ENCODE assay signal across 27 cellular contexts in the genomic region with DNA sequence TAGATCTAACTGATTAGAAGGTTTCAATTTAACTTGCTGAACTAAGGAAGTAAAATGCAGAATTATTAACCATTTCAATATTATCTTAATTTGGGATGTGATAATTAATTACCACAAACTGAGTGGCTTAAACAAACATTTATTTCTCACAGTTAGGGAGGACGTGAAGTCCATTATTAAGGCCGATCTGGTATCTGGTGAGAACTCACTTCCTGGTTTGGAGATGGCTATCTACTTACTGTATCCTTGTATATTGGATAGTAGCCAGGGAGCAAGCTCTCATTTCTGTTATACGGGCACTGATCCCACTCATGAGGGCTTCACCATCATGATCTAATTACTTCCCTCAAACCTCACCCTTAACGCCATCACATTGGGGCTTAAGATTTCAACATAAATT. TPM values are rescaled to one million over a fixed set of nuclear protein-coding genes. Genes with fewer than 3 reads are reported as not detected.
DNase-seq lines count a peak whose midpoint lies in the region; ATAC-seq and TF ChIP-seq lines count a peak whose summit lies in the region.
"Had no signal": no experiment of that assay in that cellular context is flagged by ENCODE, and none has a peak within 500 bp of the region (broad histone marks: within the 10 kb centered on the region; RNA-seq: fewer than 3 reads in every experiment).

No MANE protein-coding gene starts in this region.

- no peaks in the 10 kb centered on the region for H3K27me3 ChIP-seq in tibial artery
- H3K27me3 ChIP-seq: BE2C, MG63, pancreas, upper lobe of left lung had no signal

- DNase-seq in DMS79 treated with DMSO at 0.1 percent for 48 hours (lab: John Stamatoyannopoulos, UW) (peak; percentile 10), DMS79 (lab: John Stamatoyannopoulos, UW) (no peak), AML-193 (lab: John Stamatoyannopoulos, UW) (peak; percentile 89 to 93), NCI-H2196 (lab: John Stamatoyannopoulos, UW; ENCODE audit: unreplicated experiment) (peak; percentile 65), dermis blood vessel endothelial cell (peak; percentile 65), tibial artery (no peak)
- no peak for DNase-seq in activated naive CD4-positive, alpha-beta T cell treated with anti-CD3 and anti-CD28 coated beads, Interleukin-2, amount 50 U/mL, for 72 hours (ENCODE audit: low spot score in 2 of 2)
- DNase-seq: activated CD4-positive, CD25-positive, alpha-beta regulatory T cell; activated effector memory CD4-positive, alpha-beta T cell treated with anti-CD3 and anti-CD28 coated beads, Interleukin-2, amount 50 U/mL, for 16 hours; activated naive CD8-positive, alpha-beta T cell treated with anti-CD3 and anti-CD28 coated beads for 36 hours; activated T-cell treated with anti-CD3 and anti-CD28 coated beads, Interleukin-2, amount 50 U/mL, for 24 hours; BE2C; CD8-positive, alpha-beta T cell; effector CD4-positive, alpha-beta T cell; HCEC 1CT; KG1; mesenchymal stem cell; MG63; NCI-H2227 treated with DMSO at 0.1 percent for 48 hours; NCI-H526 treated with DMSO at 0.1 percent for 48 hours; nephron progenitor cell; pancreas; stimulated activated naive CD4-positive, alpha-beta T cell; T-cell; upper lobe of left lung had no signal

- H3K36me3 Mint-ChIP-seq in activated naive CD4-positive, alpha-beta T cell treated with anti-CD3 and anti-CD28 coated beads, Interleukin-2, amount 50 U/mL, for 72 hours, result peaks cover 21 to 32% of the 10 kb centered on the region in 2 donors

- no peak for TF ChIP-seq CTCF in tibial artery (IDR thresholded peaks at IDR 0.05)

- H3K36me3 ChIP-seq in tibial artery, result peaks cover 0 to 11% (median 0%) of the 10 kb centered on the region in 3 donors
- H3K36me3 ChIP-seq: BE2C, MG63, pancreas had no signal

- intact Hi-C loops in tibial artery (cut with DNase I; ENCODE audit: low total_unique reads), result loop anchor here (10.0 kb wide), 1 partner anchor 165 kb away; no protein-coding TSS in a partner anchor

- ATAC-seq in activated naive CD4-positive, alpha-beta T cell treated with anti-CD3 and anti-CD28 coated beads, Interleukin-2, amount 50 U/mL, for 72 hours, result no peak
- no peak for ATAC-seq in GM19452 (IDR thresholded peaks at IDR 0.05; ENCODE audit: unreplicated experiment)
- ATAC-seq: CD8-positive, alpha-beta T cell; left lobe of liver; pancreas; T-cell had no signal

- no peak overlapping the region for H3K27ac ChIP-seq in tibial artery
- H3K27ac ChIP-seq: pancreas, upper lobe of left lung had no signal

- peaks cover 9% of the 10 kb centered on the region in 2 donors for H3K9me3 Mint-ChIP-seq in activated naive CD4-positive, alpha-beta T cell treated with anti-CD3 and anti-CD28 coated beads, Interleukin-2, amount 50 U/mL, for 72 hours

- no peak overlapping the region for H3K4me3 ChIP-seq in tibial artery
- H3K4me3 ChIP-seq: MG63, pancreas, upper lobe of left lung had no signal

- no peak overlapping the region for H3K27ac Mint-ChIP-seq in activated naive CD4-positive, alpha-beta T cell treated with anti-CD3 and anti-CD28 coated beads, Interleukin-2, amount 50 U/mL, for 72 hours
- H3K27ac Mint-ChIP-seq: activated naive CD8-positive, alpha-beta T cell treated with anti-CD3 and anti-CD28 coated beads for 36 hours; activated T-cell treated with anti-CD3 and anti-CD28 coated beads, Interleukin-2, amount 50 U/mL, for 24 hours; CD8-positive, alpha-beta T cell; nephron progenitor cell; T-cell had no signal

- H3K4me1 ChIP-seq in tibial artery, result peaks cover 0 to 11% (median 3%) of the 10 kb centered on the region in 4 donors

- H3K9me3 ChIP-seq in tibial artery, result no peaks in the 10 kb centered on the region
- H3K9me3 ChIP-seq: BE2C, MG63, pancreas, upper lobe of left lung had no signal

RNA-seq across cellular contexts. Expression of a gene that starts 4.5 kb away (rescaled TPM):
- total RNA-seq in dermis blood vessel endothelial cell, result 23.5 and 35.5 TPM in 2 replicates
- total RNA-seq in activated naive CD4-positive, alpha-beta T cell treated with anti-CD3 and anti-CD28 coated beads, Interleukin-2, amount 50 U/mL, for 72 hours, result 10 to 100 TPM; 32.9 to 86.8 TPM

Comparison
In these comparisons a context has a peak if more than half of its experiments do, and no peak if none do; other contexts are left out.
1. DNase-seq: peak in DMS79 treated with DMSO at 0.1 percent for 48 hours (single experiment), AML-193 (2 of 2), NCI-H2196 (single experiment) and dermis blood vessel endothelial cell (single experiment); none in DMS79 (single experiment), activated naive CD4-positive, alpha-beta T cell treated with anti-CD3 and anti-CD28 coated beads, Interleukin-2, amount 50 U/mL, for 72 hours (0 of 2) and tibial artery (0 of 2).